Comparison of ENCODE assay signal across 20 cellular contexts in genomic region chr6:169604076-169604475, GRCh38.
DNase-seq lines count a peak whose midpoint lies in the region; ATAC-seq, FAIRE-seq and TF ChIP-seq lines count a peak whose summit lies in the region.
"Had no signal": no experiment of that assay in that cellular context is flagged by ENCODE, and none has a peak within 500 bp of the region (broad histone marks: within the 10 kb centered on the region; RNA-seq: fewer than 3 reads in every experiment).

No MANE protein-coding gene starts in this region.

- FAIRE-seq in frontal cortex (lab: Jason Lieb, UNC), result peak; percentile 48
- FAIRE-seq: HTR-8/SVneo had no signal

- peak overlapping the region; percentile 19; the same call in 1 of the 2 replicates for H3K27ac Mint-ChIP-seq in HFFc6
- no peak overlapping the region for H3K27ac Mint-ChIP-seq in activated T-helper 17 cell treated with anti-CD3 and anti-CD28 coated beads, Interleukin-2, amount 50 U/mL, for 72 hours
- H3K27ac Mint-ChIP-seq: IgD-negative memory B cell had no signal

- peaks cover 27% of the 10 kb centered on the region for H3K36me3 Mint-ChIP-seq in HFFc6 (ENCODE audit: low read depth)
- H3K36me3 Mint-ChIP-seq in activated T-helper 17 cell treated with anti-CD3 and anti-CD28 coated beads, Interleukin-2, amount 50 U/mL, for 72 hours (ENCODE audit: low read depth), result peaks cover 38% of the 10 kb centered on the region

- H3K4me1 Mint-ChIP-seq in HFFc6 (ENCODE audit: low read depth), result peaks cover 32% of the 10 kb centered on the region
- H3K4me1 Mint-ChIP-seq in activated T-helper 17 cell treated with anti-CD3 and anti-CD28 coated beads, Interleukin-2, amount 50 U/mL, for 72 hours, result no peaks in the 10 kb centered on the region

- TF ChIP-seq CTCF in HFFc6 (IDR thresholded peaks at IDR 0.05), result no peak

- DNase-seq in HFFc6 (no peak), amniotic epithelial cell (ENCODE audit: low read depth) (peak; percentile 30), frontal cortex (ENCODE audit: low spot score in 2 of 2) (no peak), NCI-H146 treated with DMSO at 0.1 percent for 48 hours (lab: John Stamatoyannopoulos, UW; ENCODE audit: unreplicated experiment) (no peak), glomerular visceral epithelial cell (ENCODE audit: extremely low spot score) (no peak), HuH-7 (ENCODE audit: low spot score) (no peak)
- DNase-seq: ACHN, Calu3, DMS79 treated with DMSO at 0.1 percent for 48 hours, NCI-H1092, NCI-H1436, NCI-H1930, NCI-H2107, NCI-H446 treated with DMSO at 0.1 percent for 48 hours, NCI-H526, Right ventricle myocardium superior, RPMI8226 had no signal

- ATAC-seq in activated T-helper 17 cell treated with anti-CD3 and anti-CD28 coated beads, Interleukin-2, amount 50 U/mL, for 72 hours (replicated peaks), result no peak

- peaks cover 3% of the 10 kb centered on the region; the same call in 1 of the 2 replicates for H3K9me3 Mint-ChIP-seq in HFFc6
- H3K9me3 Mint-ChIP-seq in activated T-helper 17 cell treated with anti-CD3 and anti-CD28 coated beads, Interleukin-2, amount 50 U/mL, for 72 hours, result no peaks in the 10 kb centered on the region

- H3K27me3 Mint-ChIP-seq in HFFc6 (ENCODE audit: insufficient read depth), result no peaks in the 10 kb centered on the region; the same call in 1 of the 2 replicates
- H3K27me3 Mint-ChIP-seq in activated T-helper 17 cell treated with anti-CD3 and anti-CD28 coated beads, Interleukin-2, amount 50 U/mL, for 72 hours, result no peaks in the 10 kb centered on the region
- H3K27me3 Mint-ChIP-seq: IgD-negative memory B cell had no signal

- H3K4me3 Mint-ChIP-seq in HFFc6, result peak overlapping the region; percentile 8; the same call in 1 of the 2 replicates
- no peak overlapping the region for H3K4me3 Mint-ChIP-seq in activated T-helper 17 cell treated with anti-CD3 and anti-CD28 coated beads, Interleukin-2, amount 50 U/mL, for 72 hours
- H3K4me3 Mint-ChIP-seq: IgD-negative memory B cell had no signal
